ENCODE assay signal across 8 cellular contexts in the genomic region with DNA sequence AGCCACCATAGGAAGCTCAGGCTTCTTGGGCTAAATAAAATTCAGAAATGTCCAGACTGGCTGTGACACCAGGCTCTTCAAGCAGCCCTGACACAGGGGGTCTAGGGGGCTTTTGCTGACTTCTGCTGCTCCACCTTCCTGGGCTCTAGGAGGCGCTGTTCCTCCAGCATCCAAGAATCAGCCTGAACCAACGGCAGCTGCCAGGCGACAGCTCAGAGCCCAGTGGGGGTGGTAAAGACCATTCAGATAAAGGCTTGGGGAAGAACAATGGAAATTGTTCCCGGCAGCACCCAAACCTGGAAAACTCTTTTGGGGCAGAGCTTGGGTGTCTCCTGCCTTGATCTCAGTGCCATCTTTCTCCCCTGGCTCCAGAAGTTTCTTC. TPM values are rescaled to one million over a fixed set of nuclear protein-coding genes. Genes with fewer than 3 reads are reported as not detected.
A peak's percentile ranks its signal among the peaks of the same experiment; 100 is the strongest.
DNase-seq lines count a peak whose midpoint lies in the region; ATAC-seq, FAIRE-seq and TF ChIP-seq lines count a peak whose summit lies in the region.

No MANE protein-coding gene starts in this region.

- no peaks in the 10 kb centered on the region for H3K79me2 ChIP-seq in OCI-LY1 (ENCODE audit: insufficient read depth, low read length)

- FAIRE-seq in GM12891 (lab: Jason Lieb, UNC), result peak; percentile 45

- H2AFZ ChIP-seq in OCI-LY1 (ENCODE audit: low read length), result no peak overlapping the region

- H3K27me3 ChIP-seq in OCI-LY1 (ENCODE audit: insufficient read depth, low read length), result no peaks in the 10 kb centered on the region; the same call in 1 of the 2 replicates
- no peaks in the 10 kb centered on the region for H3K27me3 ChIP-seq in right atrium auricular region

- ATAC-seq in HG03469 (IDR thresholded peaks at IDR 0.05; ENCODE audit: unreplicated experiment) (no peak), HG02759 (IDR thresholded peaks at IDR 0.05; ENCODE audit: unreplicated experiment) (no peak), GM21786 (IDR thresholded peaks at IDR 0.05; ENCODE audit: unreplicated experiment) (no peak)

- no peak for TF ChIP-seq POLR2A in GM12891 (IDR thresholded peaks at IDR 0.05; ENCODE audit: low read depth, low read length)

- H4K20me1 ChIP-seq in OCI-LY1 (ENCODE audit: insufficient read depth, low read length), result no peaks in the 10 kb centered on the region

- H3K4me1 ChIP-seq in OCI-LY1 (ENCODE audit: insufficient read depth, low read length, severe bottlenecking) (no peaks in the 10 kb centered on the region), right atrium auricular region (peaks cover 0 to 14% of the 10 kb centered on the region in 2 donors)

- TF ChIP-seq CTCF in OCI-LY1 (IDR thresholded peaks at IDR 0.05; ENCODE audit: low read length), result peak; percentile 78
- TF ChIP-seq CTCF in right atrium auricular region (IDR thresholded peaks at IDR 0.05), result peak; percentile 25 to 69

- H3K9me2 ChIP-seq in OCI-LY1 (ENCODE audit: low read depth, low read length), result no peaks in the 10 kb centered on the region

- no peaks in the 10 kb centered on the region for H3K36me3 ChIP-seq in OCI-LY1 (ENCODE audit: insufficient read depth, low read length)
- H3K36me3 ChIP-seq in right atrium auricular region, result no peaks in the 10 kb centered on the region

- H3K27ac ChIP-seq in OCI-LY1 (ENCODE audit: low read depth, low read length, poor library complexity, severe bottlenecking) (no peak overlapping the region), right atrium auricular region (peak overlapping the region in 1 of 2 donors; percentile 72)

- DNase-seq in GM12891 (ENCODE audit: insufficient read length, low spot score), result no peak
- peak; percentile 86 for DNase-seq in activated effector memory CD4-positive, alpha-beta T cell treated with anti-CD3 and anti-CD28 coated beads, Interleukin-2, amount 50 U/mL, for 16 hours
- DNase-seq in right atrium auricular region (ENCODE audit: low spot score), result no peak
- peak; percentile 67 to 69 for DNase-seq in stimulated activated CD4-positive, alpha-beta T cell treated with anti-CD3 and anti-CD28 coated beads, Interleukin-2, amount 100 ng/mL, for 48 hours

- H3K9ac ChIP-seq in OCI-LY1 (ENCODE audit: low read length), result no peak overlapping the region

- H3F3A ChIP-seq in OCI-LY1 (ENCODE audit: insufficient read depth, low read length), result no peaks in the 10 kb centered on the region

- no peak overlapping the region for H3K4me2 ChIP-seq in OCI-LY1 (ENCODE audit: low read length)

- no peak overlapping the region for H3K4me3 ChIP-seq in OCI-LY1 (ENCODE audit: low read depth, low read length, poor library complexity, severe bottlenecking)
- H3K4me3 ChIP-seq in right atrium auricular region, result peak overlapping the region in 1 of 2 donors; percentile 42

- no peaks in the 10 kb centered on the region for H3K9me3 ChIP-seq in OCI-LY1 (ENCODE audit: low read length)
- H3K9me3 ChIP-seq in right atrium auricular region, result no peaks in the 10 kb centered on the region

TF ChIP-seq in GM12891, 5 proteins besides CTCF, POLR2A, EP300 and RAD21:
- no peak for TF ChIP-seq POU2F2 (IDR thresholded peaks at IDR 0.05; ENCODE audit: low read depth, low read length)

RNA-seq across cellular contexts. Expression of a gene that starts 21.6 kb away (rescaled TPM):
- polyA plus RNA-seq in GM12891 (2012; ENCODE audit: low read depth, missing spikeins), result 5.2 TPM
- total RNA-seq in right atrium auricular region, result 1 to 10 TPM; 1.9 to 2.3 TPM

RNA-seq across cellular contexts. Expression of a gene that starts 41.8 kb away (rescaled TPM):
- polyA plus RNA-seq in GM12891 (2012; ENCODE audit: low read depth, missing spikeins), result 6.1 TPM
- 10 to 100 TPM; 20.9 to 39.9 TPM for total RNA-seq in right atrium auricular region

Comparison
In these comparisons a context has a peak if more than half of its experiments do, and no peak if none do; other contexts are left out.
1. DNase-seq: peak in activated effector memory CD4-positive, alpha-beta T cell treated with anti-CD3 and anti-CD28 coated beads, Interleukin-2, amount 50 U/mL, for 16 hours (single experiment) and stimulated activated CD4-positive, alpha-beta T cell treated with anti-CD3 and anti-CD28 coated beads, Interleukin-2, amount 100 ng/mL, for 48 hours (2 of 2); none in GM12891 (single experiment) and right atrium auricular region (single experiment).